Comparison of ENCODE assay signal across 9 cellular contexts in the genomic region with DNA sequence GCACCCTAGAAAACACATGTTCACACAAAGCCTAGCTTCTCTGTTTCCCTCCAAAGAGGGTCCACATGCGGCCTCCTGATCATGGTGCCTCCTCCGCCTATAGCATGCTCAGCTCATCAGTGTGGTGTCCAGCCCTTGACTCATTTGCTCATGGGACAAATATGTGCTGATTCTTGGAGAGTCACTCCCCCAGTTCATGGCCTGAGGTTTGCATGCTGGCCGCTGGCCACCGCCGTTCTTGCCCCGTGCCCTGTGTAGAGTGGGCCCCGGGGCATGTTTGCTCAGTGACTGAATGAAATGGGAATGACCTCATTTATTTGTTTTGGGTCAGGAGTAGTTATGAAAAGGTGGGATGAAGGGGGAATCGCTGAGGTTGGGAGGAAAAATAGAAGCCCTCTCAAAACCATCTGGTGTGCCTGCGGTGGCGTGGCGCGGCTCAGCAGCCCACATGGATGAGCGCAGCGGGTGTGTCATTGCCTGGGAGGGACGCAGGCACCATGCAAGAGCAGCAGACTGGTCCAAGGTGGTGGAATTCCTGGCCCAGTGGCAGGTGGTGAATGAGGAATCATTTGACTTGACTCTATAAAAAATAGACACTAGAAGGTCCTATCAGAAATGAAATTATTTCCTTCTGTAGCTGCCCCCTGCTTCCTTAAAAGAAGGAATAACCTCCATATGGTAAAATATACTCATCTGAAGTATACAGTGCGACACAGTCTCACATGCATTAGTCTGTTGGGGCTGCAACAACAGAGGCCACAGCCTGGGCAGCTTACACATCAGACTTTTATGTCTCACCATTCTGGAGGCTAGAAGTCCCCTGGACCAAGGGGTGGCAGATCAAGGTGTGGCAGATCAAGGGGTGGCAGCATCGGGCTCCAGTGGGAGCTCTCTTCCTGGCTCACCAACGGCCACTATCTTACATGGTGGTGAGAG. TPM values are rescaled to one million over a fixed set of nuclear protein-coding genes. Genes with fewer than 3 reads are reported as not detected.
A peak's percentile ranks its signal among the peaks of the same experiment; 100 is the strongest.
DNase-seq lines count a peak whose midpoint lies in the region; ATAC-seq, FAIRE-seq and TF ChIP-seq lines count a peak whose summit lies in the region.
"Had no signal": no experiment of that assay in that cellular context is flagged by ENCODE, and none has a peak within 500 bp of the region (broad histone marks: within the 10 kb centered on the region; RNA-seq: fewer than 3 reads in every experiment).

No MANE protein-coding gene starts in this region.

- H3K36me3 ChIP-seq in pancreas (no peaks in the 10 kb centered on the region), small intestine (ENCODE audit: control insufficient read depth in 2 of 2, insufficient read depth in 2 of 2, low read length in 2 of 2) (no peaks in the 10 kb centered on the region)

- no peak for TF ChIP-seq CTCF in pancreas (IDR thresholded peaks at IDR 0.05)

- no peak overlapping the region for H3K27ac ChIP-seq in pancreas
- no peak overlapping the region for H3K27ac ChIP-seq in small intestine (ENCODE audit: low read depth in 1 of 2, low read length in 1 of 2)
- H3K27ac ChIP-seq: dorsolateral prefrontal cortex had no signal

- no peaks in the 10 kb centered on the region for H3K9me3 ChIP-seq in pancreas
- no peaks in the 10 kb centered on the region for H3K9me3 ChIP-seq in small intestine (ENCODE audit: control insufficient read depth, low read depth)

- FAIRE-seq in pancreas (lab: Jason Lieb, UNC) = no peak
- no peak for FAIRE-seq in small intestine (lab: Jason Lieb, UNC)

- DNase-seq in ELF-1 (ENCODE audit: low read depth, low spot score) (peak; percentile 75), NCI-H510A (lab: John Stamatoyannopoulos, UW) (peak; percentile 53), cerebellum (ENCODE audit: low spot score) (peak; percentile 65), pancreas (peak in 1 of 6 donors; percentile 17), ureter (ENCODE audit: low spot score) (no peak), small intestine (no peak), SKM-1 treated with dmso at 0.1 percent for 144 hours (lab: John Stamatoyannopoulos, UW; ENCODE audit: unreplicated experiment) (no peak)
- DNase-seq in NK-92 treated with Interleukin-12 subunit alpha and Interleukin-12 subunit beta, amount 100 ng/mL, for 24 hours (lab: John Stamatoyannopoulos, UW) = no peak

- H3K4me1 ChIP-seq in pancreas = no peaks in the 10 kb centered on the region
- H3K4me1 ChIP-seq in small intestine (ENCODE audit: control insufficient read depth in 2 of 2, insufficient read depth in 1 of 2, low read depth in 1 of 2, low read length in 1 of 2) = no peaks in the 10 kb centered on the region

- H3K27me3 ChIP-seq in pancreas = no peaks in the 10 kb centered on the region
- H3K27me3 ChIP-seq in small intestine (ENCODE audit: control insufficient read depth in 2 of 2, insufficient read depth in 2 of 2, low read length in 2 of 2) = no peaks in the 10 kb centered on the region
- H3K27me3 ChIP-seq: dorsolateral prefrontal cortex had no signal

- intact Hi-C loops in pancreas (cut with DNase I) = no loop called here

- no peak overlapping the region for H3K4me3 ChIP-seq in pancreas
- H3K4me3 ChIP-seq in small intestine (ENCODE audit: low read depth in 1 of 2, low read length in 2 of 2) = no peak overlapping the region
- H3K4me3 ChIP-seq: dorsolateral prefrontal cortex had no signal

- WGBS in pancreas, 2 donors = 62% methylated on average over 18 of the region's 18 CpGs
- 78 to 80% (median 78%) methylated on average over 18 of the region's 18 CpGs for whole genome bisulfite sequencing in small intestine, 3 donors

- ATAC-seq in pancreas = peak in 3 of 4 donors; percentile 56 to 85 (median 79)

RNA-seq across cellular contexts. Expression of gene CRISPLD2, which starts 31.7 kb away (rescaled TPM):
- total RNA-seq in cerebellum (4.8 TPM), pancreas (10 to 100 TPM in 4 of 6 donors, 1 to 10 TPM in 2; 4.1 to 40.2 (median 18.2) TPM), ureter (192 TPM)
- polyA plus RNA-seq in pancreas (10 to 100 TPM in 1 of 2 donors, 1 to 10 TPM in 1; 6.7 to 11.5 TPM), small intestine (10 to 100 TPM in 1 of 3 donors, 1 to 10 TPM in 1, under 1 TPM in 1; 0.89 to 31.4 (median 4.6) TPM)

Comparison
In these comparisons a context has a peak if more than half of its experiments do, and no peak if none do; other contexts are left out.
1. DNase-seq: peak in ELF-1 (single experiment), NCI-H510A (single experiment) and cerebellum (single experiment); none in ureter (single experiment), small intestine (single experiment), SKM-1 treated with dmso at 0.1 percent for 144 hours (single experiment) and NK-92 treated with Interleukin-12 subunit alpha and Interleukin-12 subunit beta, amount 100 ng/mL, for 24 hours (single experiment).